Comparison of ENCODE assay signal across 29 cellular contexts in the genomic region with DNA sequence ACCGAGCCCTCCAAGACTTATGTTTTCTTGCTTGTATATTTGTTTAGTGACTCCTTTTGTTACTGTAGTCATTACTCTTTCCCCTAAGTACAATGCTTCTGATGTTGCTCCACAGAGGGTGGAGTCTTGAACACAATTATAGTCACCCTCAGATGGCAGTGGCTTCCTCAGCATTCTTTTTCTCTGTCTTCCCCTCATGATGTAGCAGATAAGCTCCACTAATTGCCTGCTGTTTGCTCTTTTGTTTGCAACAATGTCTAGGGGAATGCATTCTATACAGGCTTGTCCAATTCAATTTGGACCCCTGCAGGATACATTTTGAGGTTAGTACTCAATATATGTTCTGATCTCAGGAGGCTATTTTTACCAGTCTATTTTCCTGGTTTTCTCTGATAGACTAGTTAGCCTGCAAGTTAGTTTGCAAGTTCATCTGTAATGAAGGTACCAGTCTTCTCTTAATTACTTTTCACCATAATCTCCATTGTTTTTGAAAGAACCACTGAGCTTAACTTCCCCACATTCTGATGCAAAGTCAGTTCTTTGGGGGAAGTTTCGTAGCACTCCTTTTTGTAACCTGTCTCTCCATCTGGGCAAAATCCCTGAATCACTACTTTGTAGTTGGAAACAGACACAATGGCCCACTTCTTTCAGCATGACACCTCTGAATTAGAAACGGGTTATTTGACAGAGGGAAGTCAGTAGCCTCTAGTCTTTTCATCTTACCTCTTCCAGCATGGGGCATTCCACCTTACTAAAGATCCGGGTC.
"Had no signal": no experiment of that assay in that cellular context is flagged by ENCODE, and none has a peak within 500 bp of the region (broad histone marks: within the 10 kb centered on the region; RNA-seq: fewer than 3 reads in every experiment).

No MANE protein-coding gene starts in this region.

- H3K4me1 Mint-ChIP-seq: activated CD4-positive, alpha-beta T cell treated with anti-CD3 and anti-CD28 coated beads for 36 hours; activated CD8-positive, alpha-beta memory T cell treated with anti-CD3 and anti-CD28 coated beads, Interleukin-2, amount 10 ng/mL, durations not matched to agents 7 days and 5 days; activated naive CD8-positive, alpha-beta T cell treated with anti-CD3 and anti-CD28 coated beads for 36 hours; nephron; T-cell had no signal

- H3K4me3 ChIP-seq: adrenal gland, coronary artery, dorsolateral prefrontal cortex, heart left ventricle, left ventricle myocardium inferior, lung, pancreas, prostate gland, suprapubic skin, tibial artery, upper lobe of right lung had no signal

- DNase-seq: activated CD4-positive, alpha-beta T cell treated with anti-CD3 and anti-CD28 coated beads for 36 hours; activated CD4-positive, CD25-positive, alpha-beta regulatory T cell; activated CD8-positive, alpha-beta memory T cell treated with anti-CD3 and anti-CD28 coated beads, Interleukin-2, amount 10 ng/mL, durations not matched to agents 7 days and 5 days; activated CD8-positive, alpha-beta T cell treated with anti-CD3 and anti-CD28 coated beads, Interleukin-2, amount 10 ng/mL, durations not matched to agents 7 days and 5 days; activated naive CD4-positive, alpha-beta T cell treated with anti-CD3 and anti-CD28 coated beads for 36 hours; activated naive CD8-positive, alpha-beta T cell treated with anti-CD3 and anti-CD28 coated beads for 36 hours; activated T-cell treated with anti-CD3 and anti-CD28 coated beads for 4 hours; activated T-cell treated with anti-CD3 and anti-CD28 coated beads, Interleukin-2, amount 50 U/mL, for 72 hours; adrenal gland; brain microvascular endothelial cell; dorsolateral prefrontal cortex; effector memory CD8-positive, alpha-beta T cell; foreskin keratinocyte; heart left ventricle; hypothalamus; left ventricle myocardium inferior; pancreas; right cardiac atrium; stimulated activated CD4-positive, alpha-beta T cell treated with anti-CD3 and anti-CD28 coated beads, Interleukin-15, amount 100 ng/mL, for 24 hours; stimulated activated CD4-positive, alpha-beta T cell treated with anti-CD3 and anti-CD28 coated beads, Interleukin-2, amount 100 ng/mL, for 24 hours; stimulated activated naive CD4-positive, alpha-beta T cell; T-cell; tibial artery; upper lobe of right lung had no signal

- H3K9me3 ChIP-seq: adrenal gland, pancreas, prostate gland, suprapubic skin, tibial artery, upper lobe of right lung had no signal

- H3K27ac Mint-ChIP-seq: activated CD4-positive, alpha-beta T cell treated with anti-CD3 and anti-CD28 coated beads for 36 hours; activated CD8-positive, alpha-beta memory T cell treated with anti-CD3 and anti-CD28 coated beads, Interleukin-2, amount 10 ng/mL, durations not matched to agents 7 days and 5 days; activated CD8-positive, alpha-beta T cell treated with anti-CD3 and anti-CD28 coated beads, Interleukin-2, amount 10 ng/mL, durations not matched to agents 7 days and 5 days; activated naive CD4-positive, alpha-beta T cell treated with anti-CD3 and anti-CD28 coated beads for 36 hours; activated naive CD8-positive, alpha-beta T cell treated with anti-CD3 and anti-CD28 coated beads for 36 hours; activated T-cell treated with anti-CD3 and anti-CD28 coated beads, Interleukin-2, amount 50 U/mL, for 72 hours; effector memory CD8-positive, alpha-beta T cell; nephron; T-cell had no signal

- H3K36me3 ChIP-seq: adrenal gland, brain microvascular endothelial cell, heart left ventricle, left ventricle myocardium inferior, pancreas, prostate gland, suprapubic skin, tibial artery, upper lobe of right lung had no signal

- H3K4me3 Mint-ChIP-seq: activated CD4-positive, alpha-beta T cell treated with anti-CD3 and anti-CD28 coated beads for 36 hours; activated CD8-positive, alpha-beta memory T cell treated with anti-CD3 and anti-CD28 coated beads, Interleukin-2, amount 10 ng/mL, durations not matched to agents 7 days and 5 days; activated CD8-positive, alpha-beta T cell treated with anti-CD3 and anti-CD28 coated beads, Interleukin-2, amount 10 ng/mL, durations not matched to agents 7 days and 5 days; activated naive CD4-positive, alpha-beta T cell treated with anti-CD3 and anti-CD28 coated beads for 36 hours; activated naive CD8-positive, alpha-beta T cell treated with anti-CD3 and anti-CD28 coated beads for 36 hours; activated T-cell treated with anti-CD3 and anti-CD28 coated beads, Interleukin-2, amount 50 U/mL, for 72 hours; effector memory CD8-positive, alpha-beta T cell; nephron; T-cell had no signal

- H3K27me3 Mint-ChIP-seq: activated CD4-positive, alpha-beta T cell treated with anti-CD3 and anti-CD28 coated beads for 36 hours; activated CD8-positive, alpha-beta memory T cell treated with anti-CD3 and anti-CD28 coated beads, Interleukin-2, amount 10 ng/mL, durations not matched to agents 7 days and 5 days; activated naive CD8-positive, alpha-beta T cell treated with anti-CD3 and anti-CD28 coated beads for 36 hours; effector memory CD8-positive, alpha-beta T cell; T-cell had no signal

- H3K4me1 ChIP-seq: adrenal gland, left ventricle myocardium inferior, pancreas, prostate gland, suprapubic skin, upper lobe of right lung had no signal

- H3K27ac ChIP-seq: adrenal gland, brain microvascular endothelial cell, coronary artery, dorsolateral prefrontal cortex, foreskin keratinocyte, heart left ventricle, left ventricle myocardium inferior, pancreas, prostate gland, suprapubic skin, tibial artery, upper lobe of right lung had no signal

- H3K27me3 ChIP-seq: adrenal gland, brain microvascular endothelial cell, foreskin keratinocyte, heart left ventricle, pancreas, upper lobe of right lung had no signal

- H3K36me3 Mint-ChIP-seq: activated CD8-positive, alpha-beta memory T cell treated with anti-CD3 and anti-CD28 coated beads, Interleukin-2, amount 10 ng/mL, durations not matched to agents 7 days and 5 days; activated naive CD8-positive, alpha-beta T cell treated with anti-CD3 and anti-CD28 coated beads for 36 hours; T-cell had no signal
